Comparison of ENCODE assay signal across 8 cellular contexts in genomic region chr4:54064317-54065275, GRCh38. TPM values are rescaled to one million over a fixed set of nuclear protein-coding genes. Genes with fewer than 3 reads are reported as not detected.
DNase-seq lines count a peak whose midpoint lies in the region; ATAC-seq and FAIRE-seq lines count a peak whose summit lies in the region.

Gene CHIC2, minus strand, starts transcription at chr4:54064605. Its CDS starts 305 bp downstream, at chr4:54064300.

- peaks cover 55% of the 10 kb centered on the region for H3K79me2 ChIP-seq in Karpas-422 (ENCODE audit: low read length)

- peak within 1 kb of the TSS; percentile 92 for H3K4me3 ChIP-seq in Karpas-422 (ENCODE audit: low read length)
- peak within 1 kb of the TSS; percentile 91 to 96 for H3K4me3 ChIP-seq in muscle layer of colon (ENCODE audit: low read depth in 1 of 2, low read length in 2 of 2)

- H3K9me3 ChIP-seq in Karpas-422 (ENCODE audit: low read length) (no peaks in the 10 kb centered on the region; the same call in 1 of the 2 replicates), muscle layer of colon (ENCODE audit: low read length) (no peaks in the 10 kb centered on the region)

- peaks cover 16% of the 10 kb centered on the region; the same call in 1 of the 2 replicates for H4K20me1 ChIP-seq in Karpas-422 (ENCODE audit: insufficient read depth, low read depth, low read length)

- ATAC-seq in GM21825 (IDR thresholded peaks at IDR 0.05; ENCODE audit: unreplicated experiment), result peak; percentile 94
- peak; percentile 93 for ATAC-seq in esophagus mucosa

- peak; percentile 79 for DNase-seq in DMS79 treated with DMSO at 0.1 percent for 48 hours (lab: John Stamatoyannopoulos, UW)
- peak; percentile 98 for DNase-seq in Karpas-422
- DNase-seq in RCC 7860 (ENCODE audit: low spot score), result peak; percentile 90
- peak; percentile 94 to 97 for DNase-seq in activated T-cell treated with anti-CD3 and anti-CD28 coated beads, Interleukin-2, amount 50 U/mL, for 48 hours
- peak; percentile 91 to 93 for DNase-seq in stimulated activated CD8-positive, alpha-beta memory T cell treated with anti-CD3 and anti-CD28 coated beads, Interleukin-7, amount 100 ng/mL, for 1 hour (ENCODE audit: low read depth in 2 of 2)

- H3K36me3 ChIP-seq in Karpas-422 (ENCODE audit: insufficient read depth, low read length) (peaks cover 34% of the 10 kb centered on the region), muscle layer of colon (ENCODE audit: insufficient read depth, low read length) (no peaks in the 10 kb centered on the region)

- H3K27ac ChIP-seq in Karpas-422 (ENCODE audit: low read length) (peak within 1 kb of the TSS; percentile 90), muscle layer of colon (ENCODE audit: low read depth, low read length) (peak within 1 kb of the TSS; percentile 96)

- H3K9me2 ChIP-seq in Karpas-422 (replicated peaks; ENCODE audit: insufficient read depth, low read length), result no peaks in the 10 kb centered on the region

- FAIRE-seq in RCC 7860 (lab: Jason Lieb, UNC), result no peak

- peak within 1 kb of the TSS; percentile 94 for H3K4me2 ChIP-seq in Karpas-422 (ENCODE audit: low read depth, low read length, poor library complexity, severe bottlenecking)

- H3K27me3 ChIP-seq in Karpas-422 (ENCODE audit: low read length) (no peaks in the 10 kb centered on the region), muscle layer of colon (ENCODE audit: control insufficient read depth in 1 of 2, insufficient read depth in 2 of 2, low read length in 2 of 2) (no peaks in the 10 kb centered on the region)

- H3K9ac ChIP-seq in Karpas-422 (ENCODE audit: low read length) (peak within 1 kb of the TSS; percentile 99), muscle layer of colon (ENCODE audit: low read length) (peak within 1 kb of the TSS; percentile 89)

- H3K4me1 ChIP-seq in Karpas-422 (ENCODE audit: low read length), result peaks cover 54% of the 10 kb centered on the region
- H3K4me1 ChIP-seq in muscle layer of colon (ENCODE audit: insufficient read depth, low read length), result peaks cover 29% of the 10 kb centered on the region

- H2AFZ ChIP-seq in Karpas-422 (ENCODE audit: low read length), result peak within 1 kb of the TSS; percentile 74

RNA-seq across cellular contexts. Expression of gene CHIC2, which starts in this region (rescaled TPM):
- total RNA-seq in Karpas-422 (2014; rRNA removed; shearing (Covaris generic); ENCODE audit: low replicate concordance), result 103 and 116 TPM in 2 replicates
- 29.7 TPM for total RNA-seq in esophagus mucosa

Comparison
In these comparisons a context has a peak if more than half of its experiments do, and no peak if none do; other contexts are left out.
1. Peak in every context shown above with its lines: DNase-seq, ATAC-seq, H3K4me3 ChIP-seq and H3K27ac ChIP-seq.